In the genomic region with DNA sequence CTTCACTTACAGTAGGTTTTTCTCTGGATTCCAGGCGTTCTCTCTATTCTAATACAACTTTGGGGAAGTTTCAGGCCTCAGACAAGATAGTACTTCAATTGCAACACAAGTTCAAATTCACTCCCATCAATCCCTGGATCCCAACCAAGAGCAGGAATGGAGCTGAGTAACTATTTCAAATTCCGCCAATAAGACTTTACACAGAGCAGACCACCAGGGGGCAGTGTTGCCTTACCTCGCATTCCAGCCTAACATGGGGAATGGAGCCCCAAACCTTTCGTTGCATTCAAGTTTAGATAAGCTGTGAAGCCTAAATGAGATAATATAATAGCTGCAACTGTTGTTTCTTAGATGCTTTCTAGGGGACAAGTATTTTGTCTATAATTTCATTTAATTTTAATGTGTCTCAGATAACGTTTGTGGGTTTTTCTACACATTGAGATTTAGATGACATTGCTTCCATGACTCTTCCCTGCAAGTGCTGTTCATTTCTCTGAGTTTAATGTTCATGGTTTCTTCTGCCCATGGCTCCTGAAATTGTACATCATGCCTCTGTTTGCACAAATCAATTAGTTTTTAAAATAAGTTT, we compare ENCODE assay signal across 8 cellular contexts.
DNase-seq lines count a peak whose midpoint lies in the region; ATAC-seq and TF ChIP-seq lines count a peak whose summit lies in the region.

No MANE protein-coding gene starts in this region.

- no peaks in the 10 kb centered on the region for H3K36me3 Mint-ChIP-seq in activated CD4-positive, alpha-beta T cell treated with anti-CD3 and anti-CD28 coated beads for 36 hours (ENCODE audit: low read depth)

- H3K27me3 Mint-ChIP-seq in activated CD4-positive, alpha-beta T cell treated with anti-CD3 and anti-CD28 coated beads for 36 hours: peaks cover 8% of the 10 kb centered on the region

- no peaks in the 10 kb centered on the region for H3K27me3 ChIP-seq in lower lobe of right lung (ENCODE audit: low read depth)

- no peaks in the 10 kb centered on the region for H3K4me1 Mint-ChIP-seq in activated CD4-positive, alpha-beta T cell treated with anti-CD3 and anti-CD28 coated beads for 36 hours

- H3K4me3 ChIP-seq in AG04449 (ENCODE audit: low read depth, low read length): no peak overlapping the region
- H3K4me3 ChIP-seq in lower lobe of right lung: no peak overlapping the region

- no peaks in the 10 kb centered on the region for H3K9me3 ChIP-seq in lower lobe of right lung

- H3K27ac ChIP-seq in lower lobe of right lung: no peak overlapping the region

- H3K9me3 Mint-ChIP-seq in activated CD4-positive, alpha-beta T cell treated with anti-CD3 and anti-CD28 coated beads for 36 hours (ENCODE audit: low read depth): no peaks in the 10 kb centered on the region

- DNase-seq in AG04449 (ENCODE audit: low read depth, low spot score) (no peak), GM13977 (ENCODE audit: low spot score) (peak; percentile 38), NCI-H2171 (lab: John Stamatoyannopoulos, UW) (peak; percentile 46), dermis blood vessel endothelial cell (peak; percentile 79), lower lobe of right lung (peak; percentile 57)
- DNase-seq in activated CD4-positive, alpha-beta T cell treated with anti-CD3 and anti-CD28 coated beads for 36 hours: peak; percentile 82
- peak; percentile 59 for DNase-seq in stimulated activated CD8-positive, alpha-beta memory T cell treated with anti-CD3 and anti-CD28 coated beads, Interleukin-15, amount 100 ng/mL, for 24 hours (ENCODE audit: low read depth)

- no peaks in the 10 kb centered on the region for H3K4me1 ChIP-seq in lower lobe of right lung

- CTCF ChIA-PET in AG04449 (lab: Yijun Ruan, JAX): interaction anchor here (0.8 to 3.9 kb wide), 22 partner anchors 9 to 475 kb away, joined by 3 to 51 read pairs (median 4); no protein-coding TSS in a partner anchor
- CTCF ChIA-PET in activated CD4-positive, alpha-beta T cell treated with anti-CD3 and anti-CD28 coated beads for 36 hours (lab: Charles Lee): interaction anchor here (0.6 to 3.0 kb wide), 22 partner anchors 11 to 567 kb away, joined by 3 to 11 read pairs (median 4); no protein-coding TSS in a partner anchor

- H3K36me3 ChIP-seq in lower lobe of right lung: no peaks in the 10 kb centered on the region

- H3K4me3 Mint-ChIP-seq in activated CD4-positive, alpha-beta T cell treated with anti-CD3 and anti-CD28 coated beads for 36 hours: no peak overlapping the region

- intact Hi-C loops in activated CD4-positive, alpha-beta T cell treated with anti-CD3 and anti-CD28 coated beads for 36 hours (cut with DNase I, micrococcal nuclease): loop anchor here (1.0 to 10.0 kb wide), 2 partner anchors 245 kb away; no protein-coding TSS in a partner anchor
- intact Hi-C loops in lower lobe of right lung (cut with DNase I): no loop called here

- TF ChIP-seq CTCF in AG04449 (IDR thresholded peaks at IDR 0.05; ENCODE audit: insufficient read depth, low read length, missing control alignments) (peak; percentile 79), GM13977 (IDR thresholded peaks at IDR 0.05; ENCODE audit: extremely low read depth, insufficient read depth, missing control alignments) (peak; percentile 90), lower lobe of right lung (IDR thresholded peaks at IDR 0.05) (peak; percentile 80)

- H3K27ac Mint-ChIP-seq in activated CD4-positive, alpha-beta T cell treated with anti-CD3 and anti-CD28 coated beads for 36 hours: no peak overlapping the region

- ATAC-seq in HG02970 (IDR thresholded peaks at IDR 0.05; ENCODE audit: low FRiP score, unreplicated experiment) (peak; percentile 77), lower lobe of right lung (peak; percentile 67 to 81)
- no peak for ATAC-seq in activated CD4-positive, alpha-beta T cell treated with anti-CD3 and anti-CD28 coated beads for 36 hours

- in situ Hi-C loops in GM13977 (cut with MboI; ENCODE audit: low pct_unique_long_range_greater_than_20kb, low sequenced_read_pairs, unreplicated experiment): no loop called here

- POLR2A ChIA-PET in AG04449 (lab: Yijun Ruan, JAX): no interaction called here
- POLR2A ChIA-PET in activated CD4-positive, alpha-beta T cell treated with anti-CD3 and anti-CD28 coated beads for 36 hours (lab: Charles Lee): no interaction called here
